Comparison of ENCODE assay signal across 8 cellular contexts in the genomic region with DNA sequence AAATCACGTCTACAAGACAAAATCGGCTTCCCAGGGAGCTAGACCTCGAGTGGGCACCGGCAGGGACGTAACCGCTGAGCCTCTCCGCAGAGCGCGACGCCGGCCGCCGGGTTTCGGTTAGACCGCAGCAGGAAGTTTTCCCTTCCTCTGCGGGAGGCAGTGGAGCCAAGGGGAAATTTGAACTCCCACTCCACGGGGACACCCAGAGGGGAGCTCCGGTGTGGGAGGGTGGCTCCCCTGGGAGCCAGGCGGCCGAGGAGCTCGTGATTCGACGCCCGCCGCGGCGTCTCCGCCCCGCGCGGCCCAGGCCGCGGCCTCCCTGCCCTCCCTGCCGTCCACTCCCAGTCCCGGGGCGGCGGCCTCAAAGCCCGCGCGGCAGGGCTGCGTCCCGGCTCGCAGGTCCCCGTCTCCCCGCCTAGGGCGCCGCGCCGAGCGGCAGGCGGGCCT. TPM values are rescaled to one million over a fixed set of nuclear protein-coding genes. Genes with fewer than 3 reads are reported as not detected.
DNase-seq lines count a peak whose midpoint lies in the region; ATAC-seq lines count a peak whose summit lies in the region.

No MANE protein-coding gene starts in this region.

- H3K27me3 Mint-ChIP-seq in activated naive CD4-positive, alpha-beta T cell treated with anti-CD3 and anti-CD28 coated beads, Interleukin-2, amount 10 ng/mL, durations not matched to agents 7 days and 5 days, result peaks cover 4% of the 10 kb centered on the region

- H3K4me1 Mint-ChIP-seq in activated naive CD4-positive, alpha-beta T cell treated with anti-CD3 and anti-CD28 coated beads, Interleukin-2, amount 10 ng/mL, durations not matched to agents 7 days and 5 days, result peaks cover 52% of the 10 kb centered on the region

- peak overlapping the region; percentile 91 for H3K27ac Mint-ChIP-seq in activated naive CD4-positive, alpha-beta T cell treated with anti-CD3 and anti-CD28 coated beads, Interleukin-2, amount 10 ng/mL, durations not matched to agents 7 days and 5 days

- CTCF ChIA-PET in activated naive CD4-positive, alpha-beta T cell treated with anti-CD3 and anti-CD28 coated beads, Interleukin-2, amount 10 ng/mL, durations not matched to agents 7 days and 5 days (lab: Charles Lee), result interaction anchor here (1.2 kb wide), 2 partner anchors 42 to 53 kb away, joined by 4 to 7 read pairs; no protein-coding TSS in a partner anchor

- peak; percentile 29 for ATAC-seq in GM18502 (IDR thresholded peaks at IDR 0.05; ENCODE audit: poor library complexity, unreplicated experiment)
- peak; percentile 25 for ATAC-seq in HG02938 (IDR thresholded peaks at IDR 0.05; ENCODE audit: unreplicated experiment)
- peak; percentile 86 for ATAC-seq in Right ventricle myocardium superior (ENCODE audit: poor library complexity)

- H3K9me3 Mint-ChIP-seq in activated naive CD4-positive, alpha-beta T cell treated with anti-CD3 and anti-CD28 coated beads, Interleukin-2, amount 10 ng/mL, durations not matched to agents 7 days and 5 days, result no peaks in the 10 kb centered on the region

- peak; percentile 64 for DNase-seq in AG08395 (ENCODE audit: low spot score)
- DNase-seq in NCI-H2107 (lab: John Stamatoyannopoulos, UW), result peak; percentile 74
- peak; percentile 60 for DNase-seq in activated naive CD4-positive, alpha-beta T cell treated with anti-CD3 and anti-CD28 coated beads, Interleukin-2, amount 10 ng/mL, durations not matched to agents 7 days and 5 days
- peak; percentile 85 for DNase-seq in Right ventricle myocardium superior
- DNase-seq in posterior cingulate gyrus, result peak in 7 of 10 donors; percentile 28 to 86 (median 48)
- DNase-seq in RPMI8226, result no peak

- peaks cover 14% of the 10 kb centered on the region for H3K36me3 Mint-ChIP-seq in activated naive CD4-positive, alpha-beta T cell treated with anti-CD3 and anti-CD28 coated beads, Interleukin-2, amount 10 ng/mL, durations not matched to agents 7 days and 5 days

- peak overlapping the region; percentile 86 for H3K4me3 Mint-ChIP-seq in activated naive CD4-positive, alpha-beta T cell treated with anti-CD3 and anti-CD28 coated beads, Interleukin-2, amount 10 ng/mL, durations not matched to agents 7 days and 5 days

- intact Hi-C loops in Right ventricle myocardium superior (cut with DNase I), result loop anchor here (2.0 kb wide), 1 partner anchor 47 kb away; no protein-coding TSS in a partner anchor
- intact Hi-C loops in posterior cingulate gyrus (cut with DNase I), result loop anchor here (2.0 to 10.0 kb wide), 3 partner anchors 47 to 173 kb away; a partner anchor contains a TSS

RNA-seq across cellular contexts. Expression of a gene that starts 0.4 kb away (rescaled TPM):
- 88.8 TPM for total RNA-seq in Right ventricle myocardium superior

Comparison
In these comparisons a context has a peak if more than half of its experiments do, and no peak if none do; other contexts are left out.
1. ATAC-seq: peak in every context shown above with its lines; median percentile 86 in Right ventricle myocardium superior; 29 in GM18502; 25 in HG02938.